ENCODE assay signal across 8 cellular contexts in the genomic region with DNA sequence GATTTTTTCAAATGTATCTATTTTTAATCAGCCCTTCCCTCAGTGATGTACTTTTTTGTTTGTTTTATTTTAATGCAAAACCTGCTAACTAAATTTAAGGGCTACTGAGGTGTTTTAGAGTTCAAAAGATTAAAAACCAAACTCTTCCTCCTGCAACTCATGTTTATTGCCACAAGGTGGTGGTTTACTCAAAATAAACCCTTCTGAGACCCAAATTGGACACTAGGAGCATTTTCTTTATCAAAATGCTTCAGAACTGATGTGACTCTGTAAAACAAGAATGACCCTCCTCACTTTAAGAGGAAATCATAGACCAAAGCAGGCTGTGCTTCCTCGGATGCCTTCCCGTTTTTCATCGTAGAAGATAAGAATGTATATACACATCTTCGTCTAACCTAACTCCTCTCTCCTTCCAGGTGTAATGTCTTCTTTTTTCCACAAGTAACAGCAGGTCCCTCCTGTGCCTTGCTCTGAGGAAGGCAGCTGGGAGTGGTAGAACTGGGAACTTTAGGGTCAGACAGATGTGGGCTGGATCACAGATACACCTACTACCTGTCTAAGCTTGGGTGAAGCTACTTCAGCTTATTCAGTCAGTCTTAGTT. TPM values are rescaled to one million over a fixed set of nuclear protein-coding genes. Genes with fewer than 3 reads are reported as not detected.
DNase-seq lines count a peak whose midpoint lies in the region; ATAC-seq and TF ChIP-seq lines count a peak whose summit lies in the region.

No MANE protein-coding gene starts in this region.

- intact Hi-C loops in left colon (cut with DNase I, micrococcal nuclease): no loop called here

- TF ChIP-seq POLR2A in tibial nerve (IDR thresholded peaks at IDR 0.05): no peak

- 42 to 43% methylated on average over 4 of the region's 4 CpGs for WGBS in tibial nerve, 2 donors

- H3K9me2 ChIP-seq in GM23338 (ENCODE audit: insufficient read depth) (no peaks in the 10 kb centered on the region), SU-DHL-6 (replicated peaks; ENCODE audit: insufficient read depth, low read length) (no peaks in the 10 kb centered on the region)

- H3K36me3 ChIP-seq in GM23338 (ENCODE audit: insufficient read depth) (no peaks in the 10 kb centered on the region), SU-DHL-6 (ENCODE audit: low read length) (no peaks in the 10 kb centered on the region), tibial nerve (no peaks in the 10 kb centered on the region)

- H3K9me3 Mint-ChIP-seq in GM23338: no peaks in the 10 kb centered on the region
- H3K9me3 Mint-ChIP-seq in glutamatergic neuron (ENCODE audit: unreplicated experiment): peaks cover 7% of the 10 kb centered on the region

- no peak overlapping the region for H3K4me2 ChIP-seq in GM23338
- no peak overlapping the region for H3K4me2 ChIP-seq in SU-DHL-6 (ENCODE audit: low read depth, low read length, poor library complexity, severe bottlenecking)

- H3K4me3 ChIP-seq in GM23338 (no peak overlapping the region), SU-DHL-6 (ENCODE audit: insufficient read depth, low read length, poor library complexity, severe bottlenecking) (no peak overlapping the region), tibial nerve (no peak overlapping the region)

- H3K79me2 ChIP-seq in GM23338 (replicated peaks; ENCODE audit: insufficient read depth): no peaks in the 10 kb centered on the region
- H3K79me2 ChIP-seq in SU-DHL-6 (ENCODE audit: insufficient read depth, low read length): no peaks in the 10 kb centered on the region

- H3K9ac ChIP-seq in SU-DHL-6 (ENCODE audit: low read length): no peak overlapping the region

- H3K4me1 ChIP-seq in GM23338 (ENCODE audit: insufficient read depth) (peaks cover 25% of the 10 kb centered on the region), tibial nerve (peaks cover 0 to 19% (median 3%) of the 10 kb centered on the region in 4 donors)

- H3K27ac Mint-ChIP-seq in GM23338 (no peak overlapping the region), glutamatergic neuron (ENCODE audit: unreplicated experiment) (no peak overlapping the region)

- peak; percentile 55 to 56 for DNase-seq in AML-193 (lab: John Stamatoyannopoulos, UW)
- DNase-seq in GM23338 (ENCODE audit: low spot score): peak; percentile 59
- no peak for DNase-seq in glutamatergic neuron
- DNase-seq in tibial nerve (ENCODE audit: low spot score in 2 of 2): no peak
- DNase-seq in left colon: no peak
- DNase-seq in activated gamma-delta T cell (lab: John Stamatoyannopoulos, UW): no peak
- no peak for DNase-seq in GOT3 (lab: John Stamatoyannopoulos, UW)

- H3K27ac ChIP-seq in GM23338 (ENCODE audit: low read depth) (no peak overlapping the region), SU-DHL-6 (ENCODE audit: low read depth, low read length) (no peak overlapping the region), tibial nerve (no peak overlapping the region)

- H3K4me1 Mint-ChIP-seq in GM23338: peaks cover 41% of the 10 kb centered on the region
- peaks cover 7% of the 10 kb centered on the region for H3K4me1 Mint-ChIP-seq in glutamatergic neuron (ENCODE audit: low read depth, unreplicated experiment)

- TF ChIP-seq EP300 in tibial nerve (IDR thresholded peaks at IDR 0.05): no peak

- H3K9me3 ChIP-seq in SU-DHL-6 (ENCODE audit: insufficient read depth, low read length) (no peaks in the 10 kb centered on the region), tibial nerve (no peaks in the 10 kb centered on the region)

- H3F3A ChIP-seq in GM23338 (replicated peaks; ENCODE audit: low read depth): no peaks in the 10 kb centered on the region
- peaks cover 13% of the 10 kb centered on the region; the same call in 1 of the 2 replicates for H3F3A ChIP-seq in SU-DHL-6 (ENCODE audit: insufficient read depth)

- ATAC-seq in GM23338: peak; percentile 3; the same call in 1 of the 3 replicates
- ATAC-seq in left colon: no peak

- TF ChIP-seq CTCF in GM23338 (conservative IDR thresholded peaks at IDR 0.05; ENCODE audit: low read depth in 2 of 2) (peak; percentile 64 to 89), SU-DHL-6 (IDR thresholded peaks at IDR 0.05; ENCODE audit: insufficient read depth, low read length, poor library complexity, severe bottlenecking) (peak; percentile 45), glutamatergic neuron (IDR thresholded peaks at IDR 0.05; ENCODE audit: partially characterized antibody, unreplicated experiment) (peak; percentile 74), tibial nerve (IDR thresholded peaks at IDR 0.05) (peak; percentile 49 to 85 (median 66))

- H3K36me3 Mint-ChIP-seq in GM23338 (ENCODE audit: low read depth): no peaks in the 10 kb centered on the region
- no peaks in the 10 kb centered on the region for H3K36me3 Mint-ChIP-seq in glutamatergic neuron (ENCODE audit: unreplicated experiment)

- no peaks in the 10 kb centered on the region for H4K20me1 ChIP-seq in GM23338 (replicated peaks; ENCODE audit: insufficient read depth)
- no peaks in the 10 kb centered on the region for H4K20me1 ChIP-seq in SU-DHL-6 (ENCODE audit: low read depth, low read length)

- H3K4me3 Mint-ChIP-seq in GM23338 (no peak overlapping the region), glutamatergic neuron (ENCODE audit: unreplicated experiment) (no peak overlapping the region)

- H3K27me3 ChIP-seq in GM23338 (ENCODE audit: insufficient read depth): no peaks in the 10 kb centered on the region; the same call in 1 of the 2 replicates
- H3K27me3 ChIP-seq in SU-DHL-6 (ENCODE audit: low read length): no peaks in the 10 kb centered on the region
- H3K27me3 ChIP-seq in tibial nerve: no peaks in the 10 kb centered on the region

- peaks cover 12% of the 10 kb centered on the region for H3K27me3 Mint-ChIP-seq in GM23338 (ENCODE audit: insufficient read depth, low read depth, poor library complexity)
- H3K27me3 Mint-ChIP-seq in glutamatergic neuron (ENCODE audit: unreplicated experiment): peaks cover 3% of the 10 kb centered on the region

- H2AFZ ChIP-seq in GM23338: no peak overlapping the region
- H2AFZ ChIP-seq in SU-DHL-6 (ENCODE audit: low read depth, low read length, severe bottlenecking): no peak overlapping the region

TF ChIP-seq in GM23338, 12 proteins besides CTCF, POLR2A, EP300 and RAD21:
- TF ChIP-seq ZNF331 (CRISPR knock-in tag; IDR thresholded peaks at IDR 0.05; ENCODE audit: low read depth): no peak
- TF ChIP-seq POLR2AphosphoS5 (IDR thresholded peaks at IDR 0.05; ENCODE audit: low read depth): no peak

RNA-seq across cellular contexts. Expression of a gene that starts 2.9 kb away (rescaled TPM):
- 0.14 TPM in 1 of 2 replicates, not detected in the other for total RNA-seq in GM23338 (2014; rRNA removed; shearing (Covaris generic))
- 1.4 and 2.0 TPM in 2 replicates for polyA plus RNA-seq in GM23338 (2016; fragmentation: Nextera tagmentation; extraction: Ambion mirVana)
- total RNA-seq in glutamatergic neuron (ENCODE audit: unreplicated experiment) (0.47 TPM), tibial nerve (not detected), left colon (under 1 TPM in 1 of 2 donors, not detected in 1; 0.39 TPM)

RNA-seq across cellular contexts. Expression of a gene that starts 15.8 kb away (rescaled TPM):
- total RNA-seq in GM23338 (2014; rRNA removed; shearing (Covaris generic)): 7.5 and 9.1 TPM in 2 replicates
- polyA plus RNA-seq in GM23338 (2016; fragmentation: Nextera tagmentation; extraction: Ambion mirVana): 10.0 and 10.2 TPM in 2 replicates
- 41.5 TPM for total RNA-seq in glutamatergic neuron (ENCODE audit: unreplicated experiment)
- 100 to 1,000 TPM; 107 to 289 (median 171) TPM for total RNA-seq in tibial nerve
- total RNA-seq in left colon: 1 to 10 TPM; 3.9 to 6.3 TPM

Comparison
In these comparisons a context has a peak if more than half of its experiments do, and no peak if none do; other contexts are left out.
1. DNase-seq: peak in AML-193 (2 of 2) and GM23338 (single experiment); none in glutamatergic neuron (single experiment), tibial nerve (0 of 2), left colon (0 of 2), activated gamma-delta T cell (single experiment) and GOT3 (single experiment).
2. Peak in every context shown above with its lines, with median percentiles within 50 percentile points of each other: CTCF ChIP-seq.